Comparison of ENCODE assay signal across 23 cellular contexts in genomic region chr3:78724886-78725285, GRCh38.
DNase-seq lines count a peak whose midpoint lies in the region; ATAC-seq, FAIRE-seq and TF ChIP-seq lines count a peak whose summit lies in the region.
"Had no signal": no experiment of that assay in that cellular context is flagged by ENCODE, and none has a peak within 500 bp of the region (broad histone marks: within the 10 kb centered on the region; RNA-seq: fewer than 3 reads in every experiment).

No MANE protein-coding gene starts in this region.

- no peak overlapping the region for H2AFZ ChIP-seq in GM12878 (ENCODE audit: control insufficient read depth, low read depth, low read length)

- CTCF ChIA-PET in GM12878 (lab: Yijun Ruan, JAX): interaction anchor here (0.6 kb wide), 1 partner anchor 253 kb away, joined by 3 read pairs; no protein-coding TSS in a partner anchor

- intact Hi-C loops in GM12878 (cut with micrococcal nuclease; ENCODE audit: unreplicated experiment): no loop called here
- intact Hi-C loops in head of caudate nucleus (cut with DNase I): no loop called here

- DNase-seq in CMK (ENCODE audit: low read depth): peak; percentile 2
- DNase-seq in Kasumi-1 (lab: John Stamatoyannopoulos, UW): peak; percentile 8 to 16
- no peak for DNase-seq in GM12878 (ENCODE audit: low read depth, low spot score)
- peak in 1 of 10 donors; percentile 25 for DNase-seq in naive thymus-derived CD8-positive, alpha-beta T cell
- no peak for DNase-seq in head of caudate nucleus
- DNase-seq in DMS79 (lab: John Stamatoyannopoulos, UW): no peak
- no peak for DNase-seq in activated effector memory CD4-positive, alpha-beta T cell treated with anti-CD3 and anti-CD28 coated beads, Interleukin-2, amount 50 U/mL, for 16 hours
- DNase-seq: CD4-positive, CD25-positive, alpha-beta regulatory T cell; cortex of kidney; GF-D8; H7; kidney glomerular epithelial cell; mammary epithelial cell; naive B cell; NCI-H2029 treated with DMSO at 0.1 percent for 48 hours; stimulated activated CD4-positive, alpha-beta T cell treated with anti-CD3 and anti-CD28 coated beads, Interleukin-1b, Interleukin-23, amount 100 ng/mL, for 48 hours; tibial artery had no signal

- H3K4me1 Mint-ChIP-seq in naive thymus-derived CD8-positive, alpha-beta T cell: peaks cover 0 to 1% (median 0%) of the 10 kb centered on the region in 4 donors
- H3K4me1 Mint-ChIP-seq: CD4-positive, CD25-positive, alpha-beta regulatory T cell; naive B cell; stimulated activated memory B cell treated with anti-CD40 and anti-IgM and Interleukin-4, amounts not matched to agents 10 μg/mL and 1 μg/mL and 100 μg/mL, for 72 hours had no signal

- no peak overlapping the region for H3K27ac ChIP-seq in GM12878 (ENCODE audit: control insufficient read depth, insufficient read depth)
- H3K27ac ChIP-seq: KMS-11, tibial artery had no signal

- no peaks in the 10 kb centered on the region for H3K79me2 ChIP-seq in GM12878 (ENCODE audit: control insufficient read depth, insufficient read depth, low read length)

- H3K36me3 Mint-ChIP-seq in naive thymus-derived CD8-positive, alpha-beta T cell: no peaks in the 10 kb centered on the region
- H3K36me3 Mint-ChIP-seq: activated naive CD8-positive, alpha-beta T cell; CD4-positive, CD25-positive, alpha-beta regulatory T cell; naive B cell; stimulated activated memory B cell treated with anti-CD40 and anti-IgM and Interleukin-4, amounts not matched to agents 10 μg/mL and 1 μg/mL and 100 μg/mL, for 72 hours had no signal

- no peak overlapping the region for H3K4me3 ChIP-seq in GM12878
- H3K4me3 ChIP-seq: tibial artery had no signal

- H3K9me3 ChIP-seq in GM12878 (replicated peaks; ENCODE audit: control insufficient read depth, insufficient read depth, low read length): no peaks in the 10 kb centered on the region
- H3K9me3 ChIP-seq: tibial artery had no signal

- H3K9ac ChIP-seq in GM12878 (ENCODE audit: control insufficient read depth, insufficient read depth, low read length): no peak overlapping the region
- H3K9ac ChIP-seq: KMS-11 had no signal

- H3K4me1 ChIP-seq in GM12878 (ENCODE audit: control insufficient read depth, insufficient read depth, low read length): no peaks in the 10 kb centered on the region

- no peak for TF ChIP-seq CTCF in GM12878 (IDR thresholded peaks at IDR 0.05 in 2 of 3, conservative IDR thresholded peaks at IDR 0.05 in 1 of 3; ENCODE audit: control insufficient read depth in 2 of 3, extremely low read depth in 1 of 3, insufficient read depth in 1 of 3, low read depth in 3 of 3, low read length in 3 of 3)

- no peak overlapping the region for H3K4me2 ChIP-seq in GM12878 (ENCODE audit: control insufficient read depth, insufficient read depth)
- H3K4me2 ChIP-seq: KMS-11 had no signal

- no peak for TF ChIP-seq RAD21 in GM12878 (IDR thresholded peaks at IDR 0.05; ENCODE audit: insufficient read depth, low read depth, low read length)

- in situ Hi-C loops in GM12878 (cut with MboI): no loop called here

- ATAC-seq in GM12878: peak; percentile 40; the same call in 1 of the 3 replicates
- ATAC-seq in naive thymus-derived CD8-positive, alpha-beta T cell: peak; percentile 32 to 53
- no peak for ATAC-seq in esophagus mucosa
- ATAC-seq: stimulated activated memory B cell treated with anti-CD40 and anti-IgM and Interleukin-4, amounts not matched to agents 10 μg/mL and 1 μg/mL and 100 μg/mL, for 72 hours had no signal

- no peak for TF ChIP-seq POLR2A in GM12878 (IDR thresholded peaks at IDR 0.05; ENCODE audit: low read depth, low read length)

- H4K20me1 ChIP-seq in GM12878 (ENCODE audit: control insufficient read depth, insufficient read depth): no peaks in the 10 kb centered on the region

- no peak for TF ChIP-seq EP300 in GM12878 (IDR thresholded peaks at IDR 0.05; ENCODE audit: borderline replicate concordance in 1 of 2, control insufficient read depth in 1 of 2, low read depth in 2 of 2, low read length in 2 of 2)

- POLR2A ChIA-PET in GM12878 (lab: Charles Lee): interaction anchor here (0.6 to 1.1 kb wide), 2 partner anchors 76 to 291 kb away, joined by 3 read pairs; no protein-coding TSS in a partner anchor
- POLR2A ChIA-PET in naive thymus-derived CD8-positive, alpha-beta T cell (lab: Charles Lee): no interaction called here

- RAD21 ChIA-PET in GM12878 (lab: Charles Lee; ENCODE audit: unreplicated experiment): interaction anchor here (0.7 to 1.9 kb wide), 6 partner anchors 14 to 308 kb away, joined by 3 to 5 read pairs (median 3); no protein-coding TSS in a partner anchor

- no peak overlapping the region for H3K27ac Mint-ChIP-seq in naive thymus-derived CD8-positive, alpha-beta T cell
- H3K27ac Mint-ChIP-seq: activated naive CD8-positive, alpha-beta T cell; CD4-positive, CD25-positive, alpha-beta regulatory T cell; naive B cell; stimulated activated memory B cell treated with anti-CD40 and anti-IgM and Interleukin-4, amounts not matched to agents 10 μg/mL and 1 μg/mL and 100 μg/mL, for 72 hours had no signal

- no peak for FAIRE-seq in GM12878 (lab: Jason Lieb, UNC)
- FAIRE-seq: bronchial epithelial cell had no signal

- H3K36me3 ChIP-seq in GM12878 (ENCODE audit: control insufficient read depth in 2 of 2, insufficient read depth in 2 of 2, low read length in 1 of 2): no peaks in the 10 kb centered on the region
- H3K36me3 ChIP-seq: tibial artery had no signal

- BruUV-seq in GM12878 (replicated peaks; lab: Mats Ljungman, UMichigan): no TSS peak

- no peaks in the 10 kb centered on the region for H3K27me3 ChIP-seq in GM12878 (replicated peaks in 1 of 2; ENCODE audit: control insufficient read depth in 2 of 2, insufficient read depth in 2 of 2, low read length in 1 of 2)
- H3K27me3 ChIP-seq: tibial artery had no signal

- H3K27me3 Mint-ChIP-seq in naive thymus-derived CD8-positive, alpha-beta T cell: no peaks in the 10 kb centered on the region
- H3K27me3 Mint-ChIP-seq: activated naive CD8-positive, alpha-beta T cell; CD4-positive, CD25-positive, alpha-beta regulatory T cell; naive B cell; progenitor cell of endocrine pancreas; stimulated activated memory B cell treated with anti-CD40 and anti-IgM and Interleukin-4, amounts not matched to agents 10 μg/mL and 1 μg/mL and 100 μg/mL, for 72 hours had no signal

- peak overlapping the region in 1 of 10 donors; percentile 3 for H3K4me3 Mint-ChIP-seq in naive thymus-derived CD8-positive, alpha-beta T cell
- H3K4me3 Mint-ChIP-seq: activated naive CD8-positive, alpha-beta T cell; CD4-positive, CD25-positive, alpha-beta regulatory T cell; naive B cell; stimulated activated memory B cell treated with anti-CD40 and anti-IgM and Interleukin-4, amounts not matched to agents 10 μg/mL and 1 μg/mL and 100 μg/mL, for 72 hours had no signal

- SMC1A ChIA-PET in GM12878 (lab: Charles Lee; ENCODE audit: uncharacterized antibody, unreplicated experiment): interaction anchor here (0.9 to 2.4 kb wide), 9 partner anchors 10 to 93 kb away, joined by 3 to 7 read pairs (median 3); no protein-coding TSS in a partner anchor

- peaks cover 0 to 2% (median 0%) of the 10 kb centered on the region in 9 donors for H3K9me3 Mint-ChIP-seq in naive thymus-derived CD8-positive, alpha-beta T cell
- H3K9me3 Mint-ChIP-seq: naive B cell; stimulated activated memory B cell treated with anti-CD40 and anti-IgM and Interleukin-4, amounts not matched to agents 10 μg/mL and 1 μg/mL and 100 μg/mL, for 72 hours had no signal

- 66% methylated on average over 4 of the region's 4 CpGs for WGBS in GM12878 (ENCODE audit: insufficient coverage, insufficient replicate concordance, low lambda C conversion rate, missing lambda C conversion rate)

TF ChIP-seq in GM12878, 131 proteins besides CTCF, POLR2A, EP300 and RAD21:
- TF ChIP-seq ZSCAN29 (IDR thresholded peaks at IDR 0.05): no peak
- TF ChIP-seq ZNF217 (IDR thresholded peaks at IDR 0.05): no peak
- TF ChIP-seq CBX3 (IDR thresholded peaks at IDR 0.05; ENCODE audit: borderline replicate concordance, low read depth): no peak
- no peak for TF ChIP-seq MXI1 (IDR thresholded peaks at IDR 0.05; ENCODE audit: low read depth, low read length)
- TF ChIP-seq PAX8 (IDR thresholded peaks at IDR 0.05): no peak
- no peak for TF ChIP-seq BMI1 (IDR thresholded peaks at IDR 0.05; ENCODE audit: borderline replicate concordance)
- TF ChIP-seq ASH2L (IDR thresholded peaks at IDR 0.05; ENCODE audit: borderline replicate concordance, low read depth): no peak
- TF ChIP-seq FOXM1 (IDR thresholded peaks at IDR 0.05; ENCODE audit: low read depth, low read length): no peak
- TF ChIP-seq DPF2 (IDR thresholded peaks at IDR 0.05): no peak
- no peak for TF ChIP-seq ZNF24 (IDR thresholded peaks at IDR 0.05)
TF ChIP-seq in GM12878: peak in this region for 0.

Comparison
In these comparisons a context has a peak if more than half of its experiments do, and no peak if none do; other contexts are left out.
1. DNase-seq: peak in CMK (single experiment) and Kasumi-1 (2 of 2); none in GM12878 (single experiment), head of caudate nucleus (0 of 42), DMS79 (single experiment) and activated effector memory CD4-positive, alpha-beta T cell treated with anti-CD3 and anti-CD28 coated beads, Interleukin-2, amount 50 U/mL, for 16 hours (single experiment).